Comparison of ENCODE assay signal across 17 cellular contexts in the genomic region with DNA sequence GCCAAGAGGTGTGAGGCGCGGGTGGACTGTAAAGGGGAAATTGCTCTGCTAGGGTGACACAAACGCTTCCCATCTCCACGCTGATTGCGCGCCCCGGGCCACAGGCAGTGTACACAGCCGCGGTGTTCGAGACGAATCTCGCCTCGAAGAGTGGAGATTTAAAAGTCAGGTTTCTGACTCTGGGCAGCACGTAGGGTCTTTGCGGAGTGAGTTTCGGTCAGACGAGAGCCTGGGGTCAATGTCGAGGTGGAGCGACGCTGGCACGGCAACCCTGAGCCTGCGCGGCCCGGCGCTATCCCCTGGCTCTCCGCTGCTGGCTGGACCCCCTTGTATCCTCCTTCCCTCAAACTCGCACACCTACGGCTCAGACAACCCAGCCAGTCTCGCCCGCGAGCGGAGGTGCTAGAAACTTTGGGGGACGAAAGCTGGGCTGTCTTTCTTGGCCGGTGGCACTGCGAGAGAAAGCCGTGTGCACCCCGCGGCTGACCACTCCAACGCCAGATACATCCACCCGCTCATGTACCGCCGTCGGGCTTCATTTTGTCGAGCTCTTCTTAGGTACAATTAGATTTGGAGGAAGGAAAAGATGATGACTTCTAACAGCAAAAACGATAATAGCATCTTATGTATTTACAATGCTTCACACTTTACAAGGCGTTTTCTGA. TPM values are rescaled to one million over a fixed set of nuclear protein-coding genes. Genes with fewer than 3 reads are reported as not detected.
DNase-seq lines count a peak whose midpoint lies in the region; ATAC-seq and TF ChIP-seq lines count a peak whose summit lies in the region.
"Had no signal": no experiment of that assay in that cellular context is flagged by ENCODE, and none has a peak within 500 bp of the region (broad histone marks: within the 10 kb centered on the region; RNA-seq: fewer than 3 reads in every experiment).

No MANE protein-coding gene starts in this region.

- in situ Hi-C loops in GM13976 (cut with MboI; ENCODE audit: low sequenced_read_pairs, unreplicated experiment): no loop called here

- peak overlapping the region; percentile 57 for H3K4me3 ChIP-seq in endodermal cell (ENCODE audit: low read length)
- H3K4me3 ChIP-seq in osteoblast (ENCODE audit: insufficient read depth, low read length): no peak overlapping the region
- H3K4me3 ChIP-seq: ascending aorta, lung, ovary, testis had no signal

- H3K9me3 ChIP-seq in endodermal cell (ENCODE audit: control insufficient read depth, low read length) (no peaks in the 10 kb centered on the region), osteoblast (ENCODE audit: low read depth, low read length) (no peaks in the 10 kb centered on the region)
- H3K9me3 ChIP-seq: ascending aorta, ovary, testis had no signal

- H3K27ac ChIP-seq in endodermal cell (ENCODE audit: low read depth, low read length) (no peak overlapping the region), osteoblast (ENCODE audit: low read depth, low read length) (no peak overlapping the region)
- H3K27ac ChIP-seq: ascending aorta, ovary, testis had no signal

- peaks cover 94% of the 10 kb centered on the region for H3K27me3 ChIP-seq in endodermal cell (ENCODE audit: control insufficient read depth, insufficient read depth, low read length, poor library complexity, severe bottlenecking)
- peaks cover 96% of the 10 kb centered on the region for H3K27me3 ChIP-seq in osteoblast (ENCODE audit: insufficient read depth, low read length)

- H3K4me1 ChIP-seq in endodermal cell (ENCODE audit: control insufficient read depth, insufficient read depth, low read length): peaks cover 16% of the 10 kb centered on the region
- H3K4me1 ChIP-seq in osteoblast (ENCODE audit: insufficient read depth, low read length): peaks cover 4% of the 10 kb centered on the region

- ATAC-seq in HG02759 (IDR thresholded peaks at IDR 0.05; ENCODE audit: unreplicated experiment): no peak

- peaks cover 6% of the 10 kb centered on the region for H3K4me1 Mint-ChIP-seq in activated CD4-positive, alpha-beta T cell treated with anti-CD3 and anti-CD28 coated beads, Interleukin-2, amount 10 ng/mL, durations not matched to agents 24 days and 14 days
- peaks cover 32% of the 10 kb centered on the region for H3K4me1 Mint-ChIP-seq in endodermal cell

- no peak overlapping the region for H2AFZ ChIP-seq in osteoblast (ENCODE audit: low read length)

- peaks cover 5% of the 10 kb centered on the region for H3K9me3 Mint-ChIP-seq in activated CD4-positive, alpha-beta T cell treated with anti-CD3 and anti-CD28 coated beads, Interleukin-2, amount 10 ng/mL, durations not matched to agents 24 days and 14 days
- no peaks in the 10 kb centered on the region for H3K9me3 Mint-ChIP-seq in endodermal cell

- no peak overlapping the region for H3K4me3 Mint-ChIP-seq in activated CD4-positive, alpha-beta T cell treated with anti-CD3 and anti-CD28 coated beads, Interleukin-2, amount 10 ng/mL, durations not matched to agents 24 days and 14 days
- H3K4me3 Mint-ChIP-seq in endodermal cell: peak overlapping the region; percentile 40

- peak overlapping the region; percentile 71 for H3K27ac Mint-ChIP-seq in activated CD4-positive, alpha-beta T cell treated with anti-CD3 and anti-CD28 coated beads, Interleukin-2, amount 10 ng/mL, durations not matched to agents 24 days and 14 days
- H3K27ac Mint-ChIP-seq in endodermal cell: no peak overlapping the region

- H3K36me3 Mint-ChIP-seq in activated CD4-positive, alpha-beta T cell treated with anti-CD3 and anti-CD28 coated beads, Interleukin-2, amount 10 ng/mL, durations not matched to agents 24 days and 14 days (ENCODE audit: low read depth): peaks cover 7% of the 10 kb centered on the region
- no peaks in the 10 kb centered on the region for H3K36me3 Mint-ChIP-seq in endodermal cell (ENCODE audit: low read depth)

- H3K36me3 ChIP-seq in endodermal cell (ENCODE audit: control insufficient read depth, insufficient read depth, low read length): no peaks in the 10 kb centered on the region
- H3K36me3 ChIP-seq in osteoblast (ENCODE audit: insufficient read depth, low read length): no peaks in the 10 kb centered on the region
- H3K36me3 ChIP-seq: ascending aorta, ovary had no signal

- H3K27me3 Mint-ChIP-seq in activated CD4-positive, alpha-beta T cell treated with anti-CD3 and anti-CD28 coated beads, Interleukin-2, amount 10 ng/mL, durations not matched to agents 24 days and 14 days: peaks cover 77% of the 10 kb centered on the region
- peaks cover 99% of the 10 kb centered on the region for H3K27me3 Mint-ChIP-seq in endodermal cell (ENCODE audit: insufficient read depth)

- H3K79me2 ChIP-seq in osteoblast (ENCODE audit: insufficient read depth, low read length): no peaks in the 10 kb centered on the region

- no peaks in the 10 kb centered on the region for H4K20me1 ChIP-seq in osteoblast (ENCODE audit: insufficient read depth, low read length)

- WGBS in endodermal cell (ENCODE audit: insufficient coverage in 1 of 2, insufficient read length in 1 of 2), 2 experiments: 2 to 3% methylated on average over 28 to 45 of the region's 46 CpGs

- intact Hi-C loops in activated CD4-positive, alpha-beta T cell treated with anti-CD3 and anti-CD28 coated beads, Interleukin-2, amount 10 ng/mL, durations not matched to agents 24 days and 14 days (cut with micrococcal nuclease): loop anchor here (5.0 to 10.0 kb wide), 2 partner anchors 109 to 567 kb away; a partner anchor contains a TSS

- TF ChIP-seq CTCF in GM13976 (IDR thresholded peaks at IDR 0.05; ENCODE audit: borderline replicate concordance, control extremely low read depth, extremely low read depth, insufficient read depth, missing control alignments) (no peak), endodermal cell (conservative IDR thresholded peaks at IDR 0.05) (no peak), osteoblast (IDR thresholded peaks at IDR 0.05; ENCODE audit: extremely low read depth, low read depth, low read length) (no peak)

- H3K9ac ChIP-seq in endodermal cell (ENCODE audit: extremely low read depth, low read length, poor library complexity, severe bottlenecking): no peak overlapping the region

- H3K4me2 ChIP-seq in osteoblast (ENCODE audit: insufficient read depth, low read length): no peak overlapping the region

- no peak for DNase-seq in activated CD4-positive, alpha-beta T cell treated with anti-CD3 and anti-CD28 coated beads, Interleukin-2, amount 10 ng/mL, durations not matched to agents 24 days and 14 days
- DNase-seq in activated CD4-positive, alpha-beta T cell treated with anti-CD3 and anti-CD28 coated beads for 4 hours: no peak
- DNase-seq in GM13976 (ENCODE audit: low spot score): peak; percentile 26
- DNase-seq in endodermal cell: peak; percentile 69
- DNase-seq in osteoblast (ENCODE audit: insufficient read length, low spot score, missing footprints): peak; percentile 52
- no peak for DNase-seq in activated gamma-delta T cell (lab: John Stamatoyannopoulos, UW)
- no peak for DNase-seq in AG20443 (ENCODE audit: low spot score)
- DNase-seq: dermis blood vessel endothelial cell, DMS153, NCI-H2081, ovary, SIG-M5, testis had no signal

RNA-seq across cellular contexts. Expression of a gene that starts 5.4 kb away (rescaled TPM):
- total RNA-seq in activated CD4-positive, alpha-beta T cell treated with anti-CD3 and anti-CD28 coated beads, Interleukin-2, amount 10 ng/mL, durations not matched to agents 24 days and 14 days: not detected in 2 replicates
- total RNA-seq in endodermal cell: not detected
- polyA plus RNA-seq in endodermal cell (2013, experiment 1 of 2): not detected
- polyA plus RNA-seq in endodermal cell (2013, experiment 2 of 2): not detected
- not detected in 2 replicates for total RNA-seq in osteoblast
- total RNA-seq: ascending aorta, dermis blood vessel endothelial cell, fibroblast of lung, lung, testis had no signal
- polyA plus RNA-seq: fibroblast of lung, lung, ovary had no signal

Comparison
In these comparisons a context has a peak if more than half of its experiments do, and no peak if none do; other contexts are left out.
1. DNase-seq: peak in GM13976 (single experiment), endodermal cell (single experiment) and osteoblast (single experiment); none in activated CD4-positive, alpha-beta T cell treated with anti-CD3 and anti-CD28 coated beads, Interleukin-2, amount 10 ng/mL, durations not matched to agents 24 days and 14 days (single experiment), activated CD4-positive, alpha-beta T cell treated with anti-CD3 and anti-CD28 coated beads for 4 hours (0 of 2), activated gamma-delta T cell (single experiment) and AG20443 (single experiment).